In the genomic region with DNA sequence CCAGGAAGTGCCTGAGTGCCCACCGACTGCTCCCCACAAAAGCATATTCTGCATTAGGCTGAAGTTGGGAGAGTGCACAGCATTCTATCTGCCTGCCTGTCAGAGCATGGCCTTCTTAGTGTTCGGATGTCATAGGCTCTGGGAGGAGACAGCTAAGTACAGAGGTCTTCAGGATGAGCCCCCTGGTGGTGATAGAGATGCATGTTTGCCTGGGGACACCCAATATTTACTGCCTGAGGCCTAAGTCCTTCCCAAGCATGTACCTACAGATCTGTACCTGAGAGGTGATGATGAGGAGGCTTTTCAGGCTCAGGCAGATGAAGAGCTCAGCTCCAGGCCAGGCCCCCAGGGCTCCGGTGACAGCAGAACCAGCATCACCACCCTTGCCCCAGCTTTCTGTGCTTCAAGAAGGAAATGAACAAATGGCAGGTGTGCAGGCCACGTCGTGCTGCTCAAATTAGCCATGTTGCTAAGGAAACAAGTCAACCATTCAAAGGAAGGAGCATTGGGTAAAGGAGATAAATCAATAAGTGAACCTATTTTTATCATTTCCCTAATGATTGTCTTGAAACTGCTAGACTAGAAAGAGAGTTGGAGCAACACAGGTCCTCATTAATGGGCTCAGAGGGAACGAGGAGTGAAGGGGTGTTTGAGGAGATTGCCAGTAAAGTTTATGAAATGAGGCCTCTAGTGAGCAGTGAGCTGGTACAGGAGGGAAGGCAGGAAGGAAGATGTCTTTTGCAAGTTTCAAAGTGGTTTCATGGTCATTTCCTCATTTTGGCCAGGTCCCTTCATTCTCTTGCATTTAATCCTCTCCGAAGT, we compare ENCODE assay signal across 8 cellular contexts. TPM values are rescaled to one million over a fixed set of nuclear protein-coding genes. Genes with fewer than 3 reads are reported as not detected.
DNase-seq lines count a peak whose midpoint lies in the region; ATAC-seq and TF ChIP-seq lines count a peak whose summit lies in the region.

No MANE protein-coding gene starts in this region.

- no peaks in the 10 kb centered on the region for H3K79me1 ChIP-seq in mesenchymal stem cell (replicated peaks; ENCODE audit: low read length, poor library complexity, severe bottlenecking)

- no peak for DNase-seq in left ventricle myocardium inferior
- DNase-seq in Right ventricle myocardium superior: no peak
- DNase-seq in HT1080 (ENCODE audit: low read depth): peak; percentile 42
- peak; percentile 51 for DNase-seq in RKO (ENCODE audit: low spot score)
- peak; percentile 50 for DNase-seq in iPS DF 6.9 (ENCODE audit: low read depth, low spot score)
- no peak for DNase-seq in aorta
- no peak for DNase-seq in mesenchymal stem cell

- H3K23ac ChIP-seq in mesenchymal stem cell (ENCODE audit: low read length in 2 of 2): no peak overlapping the region

- H3K18ac ChIP-seq in mesenchymal stem cell (ENCODE audit: low read depth in 1 of 2, low read length in 2 of 2): no peak overlapping the region

- no peak overlapping the region for H3K4me2 ChIP-seq in mesenchymal stem cell (ENCODE audit: low read length, poor library complexity, severe bottlenecking)

- no peak overlapping the region for H3K4me3 ChIP-seq in left ventricle myocardium inferior
- H3K4me3 ChIP-seq in iPS DF 6.9 (ENCODE audit: low read length): no peak overlapping the region
- no peak overlapping the region for H3K4me3 ChIP-seq in aorta (ENCODE audit: low read length in 2 of 2)
- peak overlapping the region in 1 of 2 experiments; percentile 17 for H3K4me3 ChIP-seq in mesenchymal stem cell (ENCODE audit: insufficient read depth in 1 of 2, low read depth in 1 of 2, low read length in 2 of 2)

- peak; percentile 35 for TF ChIP-seq CTCF in left ventricle myocardium inferior (IDR thresholded peaks at IDR 0.05; ENCODE audit: borderline replicate concordance)

- no CpG with 5 or more reads among the region's 7 CpGs for WGBS in iPS DF 6.9 (ENCODE audit: insufficient coverage, insufficient read length)
- 50 to 53% methylated on average over 7 of the region's 7 CpGs for WGBS in aorta, 2 donors
- WGBS in mesenchymal stem cell: 55% methylated on average over 6 of the region's 7 CpGs

- no peak overlapping the region for H2AK5ac ChIP-seq in mesenchymal stem cell (ENCODE audit: low read length, severe bottlenecking)

- H3K27me3 ChIP-seq in left ventricle myocardium inferior (ENCODE audit: low read depth) (peaks cover 90% of the 10 kb centered on the region), iPS DF 6.9 (ENCODE audit: control insufficient read depth, insufficient read depth, low read length) (no peaks in the 10 kb centered on the region), aorta (ENCODE audit: control insufficient read depth in 1 of 2, insufficient read depth in 2 of 2, low read length in 1 of 2) (peaks cover 0 to 2% of the 10 kb centered on the region in 2 donors), mesenchymal stem cell (ENCODE audit: control insufficient read depth in 1 of 2, insufficient read depth in 1 of 2, low read length in 2 of 2) (peaks cover 0 to 55% of the 10 kb centered on the region in 2 experiments)

- H2BK12ac ChIP-seq in mesenchymal stem cell (ENCODE audit: low read length in 2 of 2): no peak overlapping the region

- no peaks in the 10 kb centered on the region for H3K9me3 ChIP-seq in left ventricle myocardium inferior (replicated peaks)
- H3K9me3 ChIP-seq in iPS DF 6.9 (ENCODE audit: control insufficient read depth, insufficient read depth, low read length): no peaks in the 10 kb centered on the region
- peaks cover 2% of the 10 kb centered on the region for H3K9me3 ChIP-seq in aorta (ENCODE audit: control insufficient read depth, low read length)
- H3K9me3 ChIP-seq in mesenchymal stem cell (ENCODE audit: control insufficient read depth, low read length): no peaks in the 10 kb centered on the region

- H3K4me1 ChIP-seq in left ventricle myocardium inferior: no peaks in the 10 kb centered on the region
- H3K4me1 ChIP-seq in iPS DF 6.9 (ENCODE audit: control insufficient read depth, insufficient read depth, low read length): no peaks in the 10 kb centered on the region
- no peaks in the 10 kb centered on the region for H3K4me1 ChIP-seq in aorta (ENCODE audit: control insufficient read depth in 1 of 2, insufficient read depth in 2 of 2, low read length in 2 of 2)
- no peaks in the 10 kb centered on the region for H3K4me1 ChIP-seq in mesenchymal stem cell (ENCODE audit: control insufficient read depth, insufficient read depth, low read depth, low read length)

- H4K8ac ChIP-seq in mesenchymal stem cell (ENCODE audit: low read length): no peak overlapping the region

- no peak overlapping the region for H3K14ac ChIP-seq in mesenchymal stem cell (ENCODE audit: low read length in 2 of 2)

- no peak for ATAC-seq in Right ventricle myocardium superior (ENCODE audit: poor library complexity)
- ATAC-seq in GM21723 (IDR thresholded peaks at IDR 0.05; ENCODE audit: unreplicated experiment): peak; percentile 57
- no peak for ATAC-seq in aorta (ENCODE audit: low FRiP score)

- no peak overlapping the region for H2BK120ac ChIP-seq in mesenchymal stem cell (ENCODE audit: low read depth, low read length)

- no peak overlapping the region for H3K4ac ChIP-seq in mesenchymal stem cell (ENCODE audit: low read depth in 1 of 2, low read length in 2 of 2)

- H2BK5ac ChIP-seq in mesenchymal stem cell (ENCODE audit: low read depth, low read length, poor library complexity, severe bottlenecking): no peak overlapping the region

- H3K27ac ChIP-seq in left ventricle myocardium inferior (replicated peaks) (no peak overlapping the region), iPS DF 6.9 (ENCODE audit: low read length) (no peak overlapping the region), aorta (ENCODE audit: low read depth in 1 of 2, low read length in 2 of 2) (no peak overlapping the region), mesenchymal stem cell (ENCODE audit: low read length, poor library complexity, severe bottlenecking) (no peak overlapping the region)

- H3K9ac ChIP-seq in mesenchymal stem cell (ENCODE audit: low read length): no peak overlapping the region

- H2AFZ ChIP-seq in mesenchymal stem cell (ENCODE audit: low read depth, low read length): no peak overlapping the region

- intact Hi-C loops in left ventricle myocardium inferior (cut with micrococcal nuclease): no loop called here
- intact Hi-C loops in Right ventricle myocardium superior (cut with DNase I): no loop called here
- intact Hi-C loops in aorta (cut with DNase I): no loop called here

- no peak overlapping the region for H4K91ac ChIP-seq in mesenchymal stem cell (ENCODE audit: low read length)

- H2BK15ac ChIP-seq in mesenchymal stem cell (ENCODE audit: low read depth, poor library complexity, severe bottlenecking): no peak overlapping the region

- H3K36me3 ChIP-seq in left ventricle myocardium inferior (no peaks in the 10 kb centered on the region), iPS DF 6.9 (ENCODE audit: control insufficient read depth, insufficient read depth, low read length) (no peaks in the 10 kb centered on the region), aorta (ENCODE audit: control insufficient read depth in 1 of 2, insufficient read depth in 2 of 2, low read length in 1 of 2) (no peaks in the 10 kb centered on the region), mesenchymal stem cell (ENCODE audit: control insufficient read depth in 1 of 2, insufficient read depth in 2 of 2, low read depth in 1 of 2, low read length in 2 of 2) (no peaks in the 10 kb centered on the region)

RNA-seq across cellular contexts. Expression of a gene that starts 21.2 kb away (rescaled TPM):
- total RNA-seq in left ventricle myocardium inferior (0.88 TPM), Right ventricle myocardium superior (4.7 TPM), aorta (under 1 TPM; 0.06 to 0.19 TPM)
- 0.03 and 0.29 TPM in 2 replicates for total RNA-seq in HT1080 (2014; rRNA removed; shearing (Covaris generic))
- polyA plus RNA-seq in HT1080 (2015; cell fraction: cytosol; rRNA removed): not detected in 2 replicates
- 0.01 and 0.05 TPM in 2 replicates for polyA plus RNA-seq in HT1080 (2015; cell fraction: nucleus; rRNA removed)
- not detected for polyA plus RNA-seq in aorta
- not detected for polyA plus RNA-seq in mesenchymal stem cell (2013, experiment 1 of 2)
- polyA plus RNA-seq in mesenchymal stem cell (2013, experiment 2 of 2): not detected

Comparison
In these comparisons a context has a peak if more than half of its experiments do, and no peak if none do; other contexts are left out.
1. DNase-seq: peak in HT1080 (single experiment), RKO (single experiment) and iPS DF 6.9 (single experiment); none in left ventricle myocardium inferior (single experiment), Right ventricle myocardium superior (single experiment), aorta (0 of 2) and mesenchymal stem cell (single experiment).